Comparison of ENCODE assay signal across 27 cellular contexts in genomic region chr5:129099184-129099570, GRCh38. TPM values are rescaled to one million over a fixed set of nuclear protein-coding genes. Genes with fewer than 3 reads are reported as not detected.
DNase-seq lines count a peak whose midpoint lies in the region; ATAC-seq, FAIRE-seq and TF ChIP-seq lines count a peak whose summit lies in the region.
"Had no signal": no experiment of that assay in that cellular context is flagged by ENCODE, and none has a peak within 500 bp of the region (broad histone marks: within the 10 kb centered on the region; RNA-seq: fewer than 3 reads in every experiment).

No MANE protein-coding gene starts in this region.

- TF ChIP-seq CTCF in heart right ventricle (IDR thresholded peaks at IDR 0.05) (no peak), GM12878 (IDR thresholded peaks at IDR 0.05 in 2 of 3, conservative IDR thresholded peaks at IDR 0.05 in 1 of 3; ENCODE audit: control insufficient read depth in 2 of 3, extremely low read depth in 1 of 3, insufficient read depth in 1 of 3, low read depth in 3 of 3, low read length in 3 of 3) (no peak)

- H3K27me3 ChIP-seq in heart right ventricle (no peaks in the 10 kb centered on the region), GM12878 (replicated peaks in 1 of 2; ENCODE audit: control insufficient read depth in 2 of 2, insufficient read depth in 2 of 2, low read length in 1 of 2) (no peaks in the 10 kb centered on the region), subcutaneous abdominal adipose tissue (ENCODE audit: control insufficient read depth in 5 of 5, insufficient read depth in 4 of 5, low read length in 5 of 5) (no peaks in the 10 kb centered on the region)

- no peak for FAIRE-seq in GM12878 (lab: Jason Lieb, UNC)
- FAIRE-seq: K562 had no signal

- TF ChIP-seq RAD21 in GM12878 (IDR thresholded peaks at IDR 0.05; ENCODE audit: insufficient read depth, low read depth, low read length), result no peak

- TF ChIP-seq POLR2A in GM12878 (IDR thresholded peaks at IDR 0.05; ENCODE audit: low read depth, low read length), result no peak

- H3K9me3 ChIP-seq in heart right ventricle, result no peaks in the 10 kb centered on the region
- no peaks in the 10 kb centered on the region for H3K9me3 ChIP-seq in GM12878 (replicated peaks; ENCODE audit: control insufficient read depth, insufficient read depth, low read length)
- no peaks in the 10 kb centered on the region for H3K9me3 ChIP-seq in subcutaneous abdominal adipose tissue (ENCODE audit: control insufficient read depth in 5 of 5, low read length in 5 of 5)
- H3K9me3 ChIP-seq: SK-N-SH had no signal

- RAD21 ChIA-PET in GM12878 (lab: Charles Lee; ENCODE audit: unreplicated experiment), result interaction anchor here (1.2 to 3.6 kb wide), 2 partner anchors 26 to 29 kb away, joined by 5 to 37 read pairs; no protein-coding TSS in a partner anchor

- intact Hi-C loops in heart right ventricle (cut with DNase I) (loop anchor here in 4 of 10 donors (5.0 to 10.0 kb wide), 3 partner anchors 172 to 564 kb away; partner anchors contain the start of gene FBN2 (in 1 of the 4)), cardiac septum (cut with DNase I) (loop anchor here (5.0 kb wide), 1 partner anchor 177 kb away; no protein-coding TSS in a partner anchor), GM12878 (cut with micrococcal nuclease; ENCODE audit: unreplicated experiment) (no loop called here)

- peaks cover 0 to 84% (median 64%) of the 10 kb centered on the region in 9 donors for H3K4me1 ChIP-seq in heart right ventricle
- no peaks in the 10 kb centered on the region for H3K4me1 ChIP-seq in GM12878 (ENCODE audit: control insufficient read depth, insufficient read depth, low read length)
- peaks cover 0 to 69% (median 58%) of the 10 kb centered on the region in 5 donors for H3K4me1 ChIP-seq in subcutaneous abdominal adipose tissue (ENCODE audit: control insufficient read depth in 5 of 5, insufficient read depth in 5 of 5, low read length in 5 of 5)

- H3K9ac ChIP-seq in GM12878 (ENCODE audit: control insufficient read depth, insufficient read depth, low read length) (no peak overlapping the region), subcutaneous abdominal adipose tissue (ENCODE audit: low read length in 5 of 5) (peak overlapping the region in 3 of 5 donors; percentile 0 to 77 (median 69))
- H3K9ac ChIP-seq: GM23248, SK-N-SH had no signal

- H3K4me3 ChIP-seq in heart right ventricle (peak overlapping the region in 3 of 10 donors; percentile 86 to 96 (median 95)), GM12878 (no peak overlapping the region), subcutaneous abdominal adipose tissue (ENCODE audit: low read depth in 1 of 5, low read length in 5 of 5) (peak overlapping the region in 4 of 5 donors; percentile 5 to 37 (median 31))
- H3K4me3 ChIP-seq: GM23248, K562 had no signal

- H3K36me3 ChIP-seq in heart right ventricle, result no peaks in the 10 kb centered on the region
- no peaks in the 10 kb centered on the region for H3K36me3 ChIP-seq in GM12878 (ENCODE audit: control insufficient read depth in 2 of 2, insufficient read depth in 2 of 2, low read length in 1 of 2)
- no peaks in the 10 kb centered on the region for H3K36me3 ChIP-seq in subcutaneous abdominal adipose tissue (ENCODE audit: control insufficient read depth in 5 of 5, insufficient read depth in 5 of 5, low read length in 5 of 5)

- peaks cover 22% of the 10 kb centered on the region for H3K79me2 ChIP-seq in GM12878 (ENCODE audit: control insufficient read depth, insufficient read depth, low read length)

- in situ Hi-C loops in GM12878 (cut with MboI), result no loop called here

- H3K4me2 ChIP-seq in GM12878 (ENCODE audit: control insufficient read depth, insufficient read depth), result peak overlapping the region; percentile 47; the same call in 1 of the 2 replicates
- H3K4me2 ChIP-seq: SK-N-SH had no signal

- POLR2A ChIA-PET in GM12878 (lab: Charles Lee), result interaction anchor here (0.7 to 2.2 kb wide), 3 partner anchors 20 to 26 kb away, joined by 3 to 15 read pairs (median 4); no protein-coding TSS in a partner anchor

- SMC1A ChIA-PET in GM12878 (lab: Charles Lee; ENCODE audit: uncharacterized antibody, unreplicated experiment), result interaction anchor here (0.7 to 8.2 kb wide), 8 partner anchors 12 to 36 kb away, joined by 3 to 52 read pairs (median 4); no protein-coding TSS in a partner anchor

- no peak for TF ChIP-seq EP300 in GM12878 (IDR thresholded peaks at IDR 0.05; ENCODE audit: borderline replicate concordance in 1 of 2, control insufficient read depth in 1 of 2, low read depth in 2 of 2, low read length in 2 of 2)

- H2AFZ ChIP-seq in GM12878 (ENCODE audit: control insufficient read depth, low read depth, low read length), result no peak overlapping the region
- H2AFZ ChIP-seq: GM23248 had no signal

- no peak for ATAC-seq in heart right ventricle
- ATAC-seq in HG03378 (IDR thresholded peaks at IDR 0.05; ENCODE audit: unreplicated experiment), result peak; percentile 35
- ATAC-seq in GM12878, result no peak
- ATAC-seq in GM19455 (IDR thresholded peaks at IDR 0.05; ENCODE audit: unreplicated experiment), result no peak
- ATAC-seq: activated CD4-positive, CD25-positive, alpha-beta regulatory T cell treated with anti-CD3 and anti-CD28 coated beads, Interleukin-2, amount 50 U/mL, for 24 hours; activated CD8-positive, alpha-beta memory T cell treated with anti-CD3 and anti-CD28 coated beads, Interleukin-2, amount 10 ng/mL, durations not matched to agents 7 days and 5 days; activated naive CD8-positive, alpha-beta T cell treated with anti-CD3 and anti-CD28 coated beads, Interleukin-2, amount 50 U/mL, for 24 hours; activated T-cell treated with anti-CD3 and anti-CD28 coated beads, Interleukin-2, amount 50 U/mL, for 4 hours; effector memory CD8-positive, alpha-beta T cell; K562; PC-3 had no signal

- H4K20me1 ChIP-seq in GM12878 (ENCODE audit: control insufficient read depth, insufficient read depth), result no peaks in the 10 kb centered on the region

- no TSS peak for BruUV-seq in GM12878 (replicated peaks; lab: Mats Ljungman, UMichigan)

- 0 to 34% methylated on average over 1 of the region's 1 CpG for WGBS in heart right ventricle, 2 donors
- WGBS in GM12878 (ENCODE audit: insufficient coverage, insufficient replicate concordance, low lambda C conversion rate, missing lambda C conversion rate), result 53% methylated on average over 1 of the region's 1 CpG

- H3K27ac ChIP-seq in heart right ventricle (peak overlapping the region in 9 of 10 donors; percentile 15 to 95 (median 86)), GM12878 (ENCODE audit: control insufficient read depth, insufficient read depth) (no peak overlapping the region), subcutaneous abdominal adipose tissue (ENCODE audit: low read depth, low read length) (peak overlapping the region; percentile 96)
- H3K27ac ChIP-seq: GM23248 had no signal

- CTCF ChIA-PET in GM12878 (lab: Yijun Ruan, JAX), result interaction anchor here (0.9 to 7.9 kb wide), 5 partner anchors 9 to 885 kb away, joined by 3 to 105 read pairs (median 3); no protein-coding TSS in a partner anchor

- DNase-seq in heart right ventricle (no peak), cardiac septum (ENCODE audit: low spot score) (no peak), GM12878 (ENCODE audit: low read depth, low spot score) (no peak), DMS79 (lab: John Stamatoyannopoulos, UW) (no peak)
- no peak for DNase-seq in activated naive CD4-positive, alpha-beta T cell treated with anti-CD3 and anti-CD28 coated beads, Interleukin-2, amount 50 U/mL, for 16 hours
- DNase-seq: activated CD4-positive, alpha-beta T cell treated with anti-CD3 and anti-CD28 coated beads, Interleukin-2, amount 50 U/mL, for 4 hours; activated CD8-positive, alpha-beta memory T cell treated with anti-CD3 and anti-CD28 coated beads, Interleukin-2, amount 10 ng/mL, durations not matched to agents 7 days and 5 days; activated naive CD8-positive, alpha-beta T cell treated with anti-CD3 and anti-CD28 coated beads, Interleukin-2, amount 50 U/mL, for 24 hours; activated T-cell treated with anti-CD3 and anti-CD28 coated beads, Interleukin-2, amount 50 U/mL, for 4 hours; CD4-positive, alpha-beta memory T cell; central memory CD4-positive, alpha-beta T cell; cortex of kidney; effector memory CD8-positive, alpha-beta T cell; GM23248; NCI-H1105 treated with DMSO at 0.1 percent for 48 hours; NCI-H2029; NCI-H524 treated with DMSO at 0.1 percent for 48 hours; nephron progenitor cell; NK-92 treated with Interleukin-12 subunit alpha and Interleukin-12 subunit beta, amount 100 ng/mL, for 24 hours; PC-3; SK-N-SH; stimulated activated naive B cell treated with anti-CD40 and anti-IgM and Interleukin-4, amounts not matched to agents 10 μg/mL and 1 μg/mL and 100 μg/mL, for 72 hours had no signal

TF ChIP-seq in GM12878, 131 proteins besides CTCF, POLR2A, EP300 and RAD21:
- TF ChIP-seq CHD4 (IDR thresholded peaks at IDR 0.05) (no peak), RUNX3 (IDR thresholded peaks at IDR 0.05; ENCODE audit: low read length) (peak; percentile 2; the same call in 1 of the 2 replicates), MEF2B (IDR thresholded peaks at IDR 0.05; ENCODE audit: partially characterized antibody, poor library complexity, severe bottlenecking) (peak; percentile 53), JUNB (IDR thresholded peaks at IDR 0.05) (0 out of 2 replicates have a peak, but pooled peaks have one; percentile 16)

RNA-seq across cellular contexts. Expression of gene ISOC1, which starts 4.6 kb away (rescaled TPM):
- total RNA-seq in heart right ventricle, result 100 to 1,000 TPM in 1 of 10 donors, 10 to 100 TPM in 9; 59.6 to 102 (median 81.0) TPM
- 10 to 100 TPM; 30.4 to 40.3 TPM for polyA plus RNA-seq in heart right ventricle
- total RNA-seq in cardiac septum, result 73.7 TPM
- 7.3 and 8.1 TPM in 2 replicates for total RNA-seq in GM12878 (2013; cell fraction: nucleolus; rRNA removed)
- total RNA-seq in GM12878 (2014; rRNA removed), result 29.1 and 37.7 TPM in 2 replicates
- 24.5 and 26.1 TPM in 2 replicates for total RNA-seq in GM12878 (2014; rRNA removed; fragmentation: Illumina TruSeq; extraction: Trizol)
- total RNA-seq in GM12878 (2021), result 25.3 and 29.7 TPM in 2 replicates
- polyA plus RNA-seq in GM12878 (2011; ENCODE audit: low read depth), result 8.7 TPM
- polyA plus RNA-seq in GM12878 (2011; rRNA removed), result 61.8 and 85.8 TPM in 2 replicates
- 31.4 and 37.2 TPM in 2 replicates for polyA plus RNA-seq in GM12878 (2011; cell fraction: cytosol; rRNA removed)
- polyA plus RNA-seq in GM12878 (2011; cell fraction: nucleus; rRNA removed), result 21.2 and 24.6 TPM in 2 replicates
- 13.4 and 15.2 TPM in 2 replicates for polyA plus RNA-seq in GM12878 (2012)
- polyA plus RNA-seq in GM12878 (2014; fragmentation: Illumina TruSeq; extraction: Trizol), result 30.7 and 34.9 TPM in 2 replicates
- 10 to 100 TPM; 12.6 to 16.5 TPM for polyA plus RNA-seq in GM12878 (2014; fragmentation: Nextera tagmentation; extraction: Ambion mirVana)
- 26.1 and 34.2 TPM in 2 replicates for polyA plus RNA-seq in GM12878 (2014; rRNA removed)
- 10 to 100 TPM; 53.1 to 56.3 TPM for polyA plus RNA-seq in GM12878 (2016; fragmentation: Nextera tagmentation; extraction: Ambion mirVana)
- 39.0 and 39.8 TPM in 2 replicates for polyA minus RNA-seq in GM12878 (2011; rRNA and poly(A)+ RNA removed)
- 12.3 and 18.6 TPM in 2 replicates for polyA minus RNA-seq in GM12878 (2011; cell fraction: cytosol; rRNA and poly(A)+ RNA removed)
- 14.3 and 19.9 TPM in 2 replicates for polyA minus RNA-seq in GM12878 (2011; cell fraction: nucleus; rRNA and poly(A)+ RNA removed)
